Comparison of ENCODE assay signal across 18 cellular contexts in genomic region chr2:215238485-215239098, GRCh38.
"Had no signal": no experiment of that assay in that cellular context is flagged by ENCODE, and none has a peak within 500 bp of the region (broad histone marks: within the 10 kb centered on the region; RNA-seq: fewer than 3 reads in every experiment).

No MANE protein-coding gene starts in this region.

- ATAC-seq: activated T-helper 17 cell treated with anti-CD3 and anti-CD28 coated beads, Interleukin-2, amount 50 U/mL, for 72 hours; effector memory CD8-positive, alpha-beta T cell; left colon; natural killer cell; stimulated activated naive CD8-positive, alpha-beta T cell treated with anti-CD3 and anti-CD28 coated beads, Interleukin-15, amount 100 ng/mL, for 72 hours had no signal

- DNase-seq: activated B cell treated with CpG ODN at 0.5 μM for 24 hours; activated CD4-positive, alpha-beta T cell treated with anti-CD3 and anti-CD28 coated beads, Interleukin-2, amount 10 ng/mL, durations not matched to agents 24 days and 14 days; activated CD8-positive, alpha-beta memory T cell treated with anti-CD3 and anti-CD28 coated beads for 24 hours; activated naive CD4-positive, alpha-beta T cell treated with anti-CD3 and anti-CD28 coated beads for 36 hours; activated T-cell treated with anti-CD3 and anti-CD28 coated beads for 4 hours; effector memory CD8-positive, alpha-beta T cell; glutamatergic neuron; immature natural killer cell; left colon; natural killer cell; occipital lobe; stimulated activated CD4-positive, alpha-beta T cell treated with anti-CD3 and anti-CD28 coated beads, Interleukin-15, amount 100 ng/mL, for 24 hours; stimulated activated CD4-positive, alpha-beta T cell treated with anti-CD3 and anti-CD28 coated beads, Interleukin-4, amount 100 ng/mL, for 24 hours; stimulated activated naive CD8-positive, alpha-beta T cell treated with anti-CD3 and anti-CD28 coated beads, Interleukin-15, amount 100 ng/mL, for 72 hours had no signal

- H3K27ac ChIP-seq: thoracic aorta had no signal

- H3K36me3 ChIP-seq: thoracic aorta had no signal

- H3K9me3 ChIP-seq: thoracic aorta had no signal

- H3K4me3 ChIP-seq: lung, thoracic aorta had no signal

- FAIRE-seq: TTC549 had no signal
